ENCODE assay signal across 23 cellular contexts in genomic region chr20:33863440-33864323, GRCh38. TPM values are rescaled to one million over a fixed set of nuclear protein-coding genes. Genes with fewer than 3 reads are reported as not detected.
DNase-seq lines count a peak whose midpoint lies in the region; ATAC-seq and TF ChIP-seq lines count a peak whose summit lies in the region.
"Had no signal": no experiment of that assay in that cellular context is flagged by ENCODE, and none has a peak within 500 bp of the region (broad histone marks: within the 10 kb centered on the region; RNA-seq: fewer than 3 reads in every experiment).

No MANE protein-coding gene starts in this region.

- no peak overlapping the region for H3K4me3 ChIP-seq in neural progenitor cell
- H3K4me3 ChIP-seq: body of pancreas, left lung, skin epidermis, thyroid gland had no signal

- no peak overlapping the region for H3K4me2 ChIP-seq in neural progenitor cell
- H3K4me2 ChIP-seq: SK-N-SH had no signal

- no peak overlapping the region for H2AFZ ChIP-seq in neural progenitor cell (replicated peaks)

- DNase-seq in amniotic epithelial cell (ENCODE audit: low read depth) (peak; percentile 22), neural progenitor cell (ENCODE audit: low spot score) (no peak), NCI-H82 treated with DMSO at 0.1 percent for 48 hours (lab: John Stamatoyannopoulos, UW; ENCODE audit: unreplicated experiment) (no peak), sciatic nerve (ENCODE audit: low spot score) (no peak)
- DNase-seq: activated effector memory CD4-positive, alpha-beta T cell treated with anti-CD3 and anti-CD28 coated beads, Interleukin-2, amount 50 U/mL, for 16 hours; activated T-cell treated with anti-CD3 and anti-CD28 coated beads, Interleukin-2, amount 50 U/mL, for 1 hour; esophagus squamous epithelium; GOT3; NCI-H2171; T-helper 17 cell had no signal

- H3K4me1 ChIP-seq in neural progenitor cell = no peaks in the 10 kb centered on the region

- H3K9me3 ChIP-seq in neural progenitor cell (ENCODE audit: low read depth) = no peaks in the 10 kb centered on the region
- H3K9me3 ChIP-seq: body of pancreas, esophagus squamous epithelium, left lung, SK-N-SH, stomach, thyroid gland had no signal

- H3K4me1 Mint-ChIP-seq in neural progenitor cell = peaks cover 25% of the 10 kb centered on the region

- intact Hi-C loops in sciatic nerve (cut with DNase I) = loop anchor here (2.0 kb wide), 1 partner anchor 265 kb away; no protein-coding TSS in a partner anchor

- no peak for TF ChIP-seq RAD21 in Ishikawa (IDR thresholded peaks at IDR 0.05; ENCODE audit: low read depth)

- H3K27ac Mint-ChIP-seq in neural progenitor cell = peak overlapping the region; percentile 69
- H3K27ac Mint-ChIP-seq: T-helper 17 cell had no signal

- H3K27me3 Mint-ChIP-seq in neural progenitor cell (ENCODE audit: insufficient read depth, low read depth) = peaks cover 5% of the 10 kb centered on the region
- H3K27me3 Mint-ChIP-seq: activated naive CD8-positive, alpha-beta T cell treated with anti-CD3 and anti-CD28 coated beads, Interleukin-2, amount 10 ng/mL, durations not matched to agents 7 days and 5 days had no signal

- H3K4me3 Mint-ChIP-seq in neural progenitor cell = no peak overlapping the region
- H3K4me3 Mint-ChIP-seq: activated naive CD8-positive, alpha-beta T cell treated with anti-CD3 and anti-CD28 coated beads, Interleukin-2, amount 10 ng/mL, durations not matched to agents 7 days and 5 days; CD14-positive monocyte; T-helper 17 cell had no signal

- no peak for TF ChIP-seq EP300 in Ishikawa (IDR thresholded peaks at IDR 0.05; ENCODE audit: borderline replicate concordance)

- H3K9ac ChIP-seq in neural progenitor cell = no peak overlapping the region
- H3K9ac ChIP-seq: SK-N-SH had no signal

- H3F3A ChIP-seq in neural progenitor cell (ENCODE audit: low read depth) = no peaks in the 10 kb centered on the region

- ATAC-seq in GM21381 (IDR thresholded peaks at IDR 0.05; ENCODE audit: unreplicated experiment) (no peak), sciatic nerve (no peak)

- no peaks in the 10 kb centered on the region for H4K20me1 ChIP-seq in neural progenitor cell (ENCODE audit: low read depth)

- H3K79me2 ChIP-seq in neural progenitor cell (ENCODE audit: low read depth) = no peaks in the 10 kb centered on the region

- H3K36me3 Mint-ChIP-seq in neural progenitor cell = no peaks in the 10 kb centered on the region
- H3K36me3 Mint-ChIP-seq: CD14-positive monocyte had no signal

- no peaks in the 10 kb centered on the region for H3K9me3 Mint-ChIP-seq in neural progenitor cell
- H3K9me3 Mint-ChIP-seq: activated naive CD8-positive, alpha-beta T cell treated with anti-CD3 and anti-CD28 coated beads, Interleukin-2, amount 10 ng/mL, durations not matched to agents 7 days and 5 days; CD14-positive monocyte; naive thymus-derived CD4-positive, alpha-beta T cell had no signal

- H3K27ac ChIP-seq in C4-2B (peak overlapping the region; percentile 3; the same call in 1 of the 2 replicates), neural progenitor cell (no peak overlapping the region)
- H3K27ac ChIP-seq: body of pancreas, esophagus squamous epithelium, HL-60, left lung, skin epidermis, stomach had no signal

- H3K27me3 ChIP-seq in neural progenitor cell = no peaks in the 10 kb centered on the region
- H3K27me3 ChIP-seq: body of pancreas, esophagus squamous epithelium, left lung, stomach, thyroid gland had no signal

- H3K36me3 ChIP-seq in neural progenitor cell = no peaks in the 10 kb centered on the region
- H3K36me3 ChIP-seq: esophagus squamous epithelium, left lung, thyroid gland had no signal

- TF ChIP-seq CTCF in C4-2B (conservative IDR thresholded peaks at IDR 0.05) (no peak), neural progenitor cell (IDR thresholded peaks at IDR 0.05) (no peak)

TF ChIP-seq in Ishikawa, 13 proteins besides CTCF, POLR2A, EP300 and RAD21:
- TF ChIP-seq CEBPB (IDR thresholded peaks at IDR 0.05) (no peak), NFIC (IDR thresholded peaks at IDR 0.05) (0 out of 2 replicates have a peak, but pooled peaks have one; percentile 30)

RNA-seq across cellular contexts. Expression of gene CHMP4B, which starts 52.5 kb away (rescaled TPM):
- total RNA-seq in neural progenitor cell (ENCODE audit: low replicate concordance) = 40.7 and 51.4 TPM in 2 replicates
- total RNA-seq in sciatic nerve = 72.8 TPM
